In genomic region chr1:23799255-23799569, GRCh38 we compare ENCODE assay signal across 7 cellular contexts. TPM values are rescaled to one million over a fixed set of nuclear protein-coding genes. Genes with fewer than 3 reads are reported as not detected.
DNase-seq lines count a peak whose midpoint lies in the region; ATAC-seq and TF ChIP-seq lines count a peak whose summit lies in the region.

No MANE protein-coding gene starts in this region.

- TF ChIP-seq CTCF in HFF-Myc (IDR thresholded peaks at IDR 0.05; ENCODE audit: low read depth, low read length, missing control alignments): no peak
- no peak for TF ChIP-seq CTCF in activated CD8-positive, alpha-beta T cell treated with anti-CD3 and anti-CD28 coated beads for 36 hours (IDR thresholded peaks at IDR 0.05)
- no peak for TF ChIP-seq CTCF in spleen (IDR thresholded peaks at IDR 0.05 in 8 of 11, conservative IDR thresholded peaks at IDR 0.05 in 3 of 11)

- no peaks in the 10 kb centered on the region for H3K9me3 ChIP-seq in spleen

- peak overlapping the region; percentile 90 for H3K27ac Mint-ChIP-seq in activated CD8-positive, alpha-beta T cell treated with anti-CD3 and anti-CD28 coated beads for 36 hours

- peaks cover 29% of the 10 kb centered on the region for H3K36me3 Mint-ChIP-seq in activated CD8-positive, alpha-beta T cell treated with anti-CD3 and anti-CD28 coated beads for 36 hours (ENCODE audit: low read depth)

- peaks cover 5 to 78% (median 44%) of the 10 kb centered on the region in 6 donors for H3K4me1 ChIP-seq in spleen

- ATAC-seq in activated CD8-positive, alpha-beta T cell treated with anti-CD3 and anti-CD28 coated beads for 36 hours: no peak
- no peak for ATAC-seq in HG03354 (IDR thresholded peaks at IDR 0.05; ENCODE audit: poor library complexity, severe bottlenecking, unreplicated experiment)

- intact Hi-C loops in activated CD8-positive, alpha-beta T cell treated with anti-CD3 and anti-CD28 coated beads for 36 hours (cut with micrococcal nuclease): no loop called here
- intact Hi-C loops in spleen (cut with DNase I; ENCODE audit: low total_unique reads): no loop called here

- H3K27me3 ChIP-seq in spleen (replicated peaks in 1 of 7): no peaks in the 10 kb centered on the region

- H3K4me3 Mint-ChIP-seq in activated CD8-positive, alpha-beta T cell treated with anti-CD3 and anti-CD28 coated beads for 36 hours: peak overlapping the region; percentile 92

- H3K27me3 Mint-ChIP-seq in activated CD8-positive, alpha-beta T cell treated with anti-CD3 and anti-CD28 coated beads for 36 hours: no peaks in the 10 kb centered on the region

- no peaks in the 10 kb centered on the region for H3K9me3 Mint-ChIP-seq in activated CD8-positive, alpha-beta T cell treated with anti-CD3 and anti-CD28 coated beads for 36 hours

- DNase-seq in HFF-Myc (ENCODE audit: extremely low read depth, low read depth): no peak
- DNase-seq in activated CD8-positive, alpha-beta T cell treated with anti-CD3 and anti-CD28 coated beads for 36 hours: no peak
- DNase-seq in spleen: no peak
- DNase-seq in T1000 (lab: John Stamatoyannopoulos, UW): no peak
- DNase-seq in kidney glomerular epithelial cell (lab: John Stamatoyannopoulos, UW): no peak

- peak overlapping the region; percentile 73 for H3K4me3 ChIP-seq in HFF-Myc (replicated peaks; ENCODE audit: low read depth, low read length)
- H3K4me3 ChIP-seq in iPS-11a (ENCODE audit: low read depth, low read length): peak overlapping the region; percentile 78
- H3K4me3 ChIP-seq in spleen: peak overlapping the region in 6 of 8 donors; percentile 75 to 98 (median 84)

- peaks cover 13% of the 10 kb centered on the region for H3K4me1 Mint-ChIP-seq in activated CD8-positive, alpha-beta T cell treated with anti-CD3 and anti-CD28 coated beads for 36 hours (ENCODE audit: low read depth)

- WGBS in spleen, 5 donors: 60 to 78% (median 63%) methylated on average over 7 of the region's 7 CpGs

- H3K36me3 ChIP-seq in spleen: peaks cover 0 to 66% (median 40%) of the 10 kb centered on the region in 6 donors

- POLR2A ChIA-PET in activated CD8-positive, alpha-beta T cell treated with anti-CD3 and anti-CD28 coated beads for 36 hours (lab: Charles Lee): interaction anchor here (0.6 to 16.5 kb wide), 5 partner anchors 7 to 28 kb away, joined by 3 to 168 read pairs (median 3); partner anchors contain the start of genes LYPLA2 and PITHD1

- peak overlapping the region; percentile 82 to 97 (median 94) for H3K27ac ChIP-seq in spleen

- CTCF ChIA-PET in activated CD8-positive, alpha-beta T cell treated with anti-CD3 and anti-CD28 coated beads for 36 hours (lab: Charles Lee): interaction anchor here (1.5 to 5.5 kb wide), 5 partner anchors 10 to 118 kb away, joined by 4 to 47 read pairs (median 13); partner anchors contain the start of gene FUCA1

- TF ChIP-seq POLR2A in spleen (IDR thresholded peaks at IDR 0.05): no peak

RNA-seq across cellular contexts. Expression of gene GALE, which starts 1.3 kb away (rescaled TPM):
- 10 to 100 TPM; 40.7 to 43.6 TPM for total RNA-seq in activated CD8-positive, alpha-beta T cell treated with anti-CD3 and anti-CD28 coated beads for 36 hours
- total RNA-seq in spleen: 10 to 100 TPM; 19.0 to 47.1 (median 35.1) TPM
- polyA plus RNA-seq in spleen: 10 to 100 TPM; 19.7 to 42.2 (median 23.8) TPM

RNA-seq across cellular contexts. Expression of gene LYPLA2, which starts 8.3 kb away (rescaled TPM):
- 10 to 100 TPM; 57.0 to 59.2 TPM for total RNA-seq in activated CD8-positive, alpha-beta T cell treated with anti-CD3 and anti-CD28 coated beads for 36 hours
- total RNA-seq in spleen: 10 to 100 TPM; 46.9 to 58.8 (median 55.4) TPM
- polyA plus RNA-seq in spleen: 10 to 100 TPM; 54.5 to 87.5 (median 57.5) TPM

RNA-seq across cellular contexts. Expression of gene PITHD1, which starts 21.0 kb away (rescaled TPM):
- total RNA-seq in activated CD8-positive, alpha-beta T cell treated with anti-CD3 and anti-CD28 coated beads for 36 hours: 10 to 100 TPM; 65.8 to 65.9 TPM
- 10 to 100 TPM; 43.9 to 68.5 (median 52.4) TPM for total RNA-seq in spleen
- polyA plus RNA-seq in spleen: 10 to 100 TPM; 48.3 to 65.3 (median 51.6) TPM

RNA-seq across cellular contexts. Expression of gene HMGCL, which starts 26.0 kb away (rescaled TPM):
- 10 to 100 TPM; 44.9 to 46.0 TPM for total RNA-seq in activated CD8-positive, alpha-beta T cell treated with anti-CD3 and anti-CD28 coated beads for 36 hours
- 10 to 100 TPM; 26.5 to 42.3 (median 35.5) TPM for total RNA-seq in spleen
- polyA plus RNA-seq in spleen: 10 to 100 TPM; 28.4 to 40.5 (median 32.6) TPM

RNA-seq across cellular contexts. Expression of gene ELOA, which starts 55.9 kb away (rescaled TPM):
- total RNA-seq in activated CD8-positive, alpha-beta T cell treated with anti-CD3 and anti-CD28 coated beads for 36 hours: 10 to 100 TPM; 29.7 to 29.9 TPM
- total RNA-seq in spleen: 10 to 100 TPM; 30.3 to 38.0 (median 34.0) TPM
- polyA plus RNA-seq in spleen: 10 to 100 TPM in 2 of 3 donors, 1 to 10 TPM in 1; 7.9 to 12.2 (median 10.0) TPM
